In genomic region chr3:47909607-47910006, GRCh38 we compare ENCODE assay signal across 13 cellular contexts.
"Had no signal": no experiment of that assay in that cellular context is flagged by ENCODE, and none has a peak within 500 bp of the region (broad histone marks: within the 10 kb centered on the region; RNA-seq: fewer than 3 reads in every experiment).

No MANE protein-coding gene starts in this region.

- ATAC-seq: stimulated activated naive CD8-positive, alpha-beta T cell treated with anti-CD3 and anti-CD28 coated beads, Interleukin-15, Interleukin-2, amounts not matched to agents 100 U/mL and 50 U/mL, for 24 hours; upper lobe of right lung had no signal

- H3K27me3 ChIP-seq: esophagus muscularis mucosa, suprapubic skin, upper lobe of right lung had no signal

- H3K9me3 Mint-ChIP-seq: activated B cell treated with CpG ODN at 0.5 μM for 24 hours; activated CD4-positive, alpha-beta T cell treated with anti-CD3 and anti-CD28 coated beads, Interleukin-2, amount 10 ng/mL, durations not matched to agents 24 days and 14 days; activated naive CD4-positive, alpha-beta T cell treated with anti-CD3 and anti-CD28 coated beads for 36 hours; endodermal cell; mesothelial cell of epicardium; T-helper 1 cell treated with Interleukin-12 subunit alpha and Interleukin-12 subunit beta and Interleukin-4 antibody, amounts not matched to agents 30 μg/mL and 1 μg/mL, for 36 hours had no signal

- H3K9ac ChIP-seq: SK-N-SH had no signal

- H3K27me3 Mint-ChIP-seq: activated B cell treated with CpG ODN at 0.5 μM for 24 hours; activated CD4-positive, alpha-beta T cell treated with anti-CD3 and anti-CD28 coated beads, Interleukin-2, amount 10 ng/mL, durations not matched to agents 24 days and 14 days had no signal

- H3K27ac ChIP-seq: esophagus muscularis mucosa, suprapubic skin, upper lobe of right lung had no signal

- H3K4me1 ChIP-seq: suprapubic skin, upper lobe of right lung had no signal

- H3K4me3 Mint-ChIP-seq: activated B cell treated with CpG ODN at 0.5 μM for 24 hours; activated CD4-positive, alpha-beta T cell treated with anti-CD3 and anti-CD28 coated beads, Interleukin-2, amount 10 ng/mL, durations not matched to agents 24 days and 14 days; activated naive CD4-positive, alpha-beta T cell treated with anti-CD3 and anti-CD28 coated beads for 36 hours; endodermal cell; mesothelial cell of epicardium; T-helper 1 cell treated with Interleukin-12 subunit alpha and Interleukin-12 subunit beta and Interleukin-4 antibody, amounts not matched to agents 30 μg/mL and 1 μg/mL, for 36 hours had no signal

- H3K4me1 Mint-ChIP-seq: activated B cell treated with CpG ODN at 0.5 μM for 24 hours had no signal

- H3K4me3 ChIP-seq: esophagus muscularis mucosa, suprapubic skin, upper lobe of right lung had no signal

- H3K9me3 ChIP-seq: esophagus muscularis mucosa, SK-N-SH, suprapubic skin, upper lobe of right lung had no signal

- DNase-seq: activated B cell treated with CpG ODN at 0.5 μM for 24 hours; activated CD4-positive, alpha-beta T cell treated with anti-CD3 and anti-CD28 coated beads, Interleukin-2, amount 10 ng/mL, durations not matched to agents 24 days and 14 days; activated naive CD4-positive, alpha-beta T cell treated with anti-CD3 and anti-CD28 coated beads for 36 hours; dermis blood vessel endothelial cell; endodermal cell; SK-N-SH; stimulated activated CD4-positive, alpha-beta T cell treated with anti-CD3 and anti-CD28 coated beads, Interleukin-12 subunit alpha, Interleukin-12 subunit beta, amount 100 ng/mL, for 4 hours; stimulated activated naive CD8-positive, alpha-beta T cell treated with anti-CD3 and anti-CD28 coated beads, Interleukin-15, Interleukin-2, amounts not matched to agents 100 U/mL and 50 U/mL, for 24 hours; upper lobe of right lung had no signal

- H3K27ac Mint-ChIP-seq: activated B cell treated with CpG ODN at 0.5 μM for 24 hours; activated CD4-positive, alpha-beta T cell treated with anti-CD3 and anti-CD28 coated beads, Interleukin-2, amount 10 ng/mL, durations not matched to agents 24 days and 14 days; activated naive CD4-positive, alpha-beta T cell treated with anti-CD3 and anti-CD28 coated beads for 36 hours; endodermal cell; mesothelial cell of epicardium; T-helper 1 cell treated with Interleukin-12 subunit alpha and Interleukin-12 subunit beta and Interleukin-4 antibody, amounts not matched to agents 30 μg/mL and 1 μg/mL, for 36 hours had no signal
